11 cellular contexts compared by ENCODE assay signal in genomic region chr9:107737987-107738743, GRCh38.
DNase-seq lines count a peak whose midpoint lies in the region; ATAC-seq, FAIRE-seq and TF ChIP-seq lines count a peak whose summit lies in the region.
"Had no signal": no experiment of that assay in that cellular context is flagged by ENCODE, and none has a peak within 500 bp of the region (broad histone marks: within the 10 kb centered on the region; RNA-seq: fewer than 3 reads in every experiment).

No MANE protein-coding gene starts in this region.

- peak; percentile 93 for DNase-seq in EL
- DNase-seq in NCI-H345 treated with DMSO at 0.1 percent for 48 hours (lab: John Stamatoyannopoulos, UW; ENCODE audit: unreplicated experiment) = peak; percentile 10
- no peak for DNase-seq in pancreas
- DNase-seq in stimulated activated CD4-positive, alpha-beta T cell treated with anti-CD3 and anti-CD28 coated beads, Interleukin-1b, Interleukin-23, amount 100 ng/mL, for 48 hours = no peak
- no peak for DNase-seq in GM20000 (ENCODE audit: low spot score)
- DNase-seq in D721Med (ENCODE audit: insufficient read length, low spot score) = no peak
- DNase-seq: hippocampal formation; NCI-H2227 treated with DMSO at 0.1 percent for 48 hours; stimulated activated CD4-positive, alpha-beta T cell treated with anti-CD3 and anti-CD28 coated beads, Interleukin-2, amount 100 ng/mL, for 48 hours had no signal

- FAIRE-seq in pancreas (lab: Jason Lieb, UNC) (no peak), D721Med (lab: Jason Lieb, UNC) (no peak)

- H3K4me3 ChIP-seq in pancreas = no peak overlapping the region

- no peaks in the 10 kb centered on the region for H3K36me3 ChIP-seq in pancreas

- no peaks in the 10 kb centered on the region for H3K4me1 ChIP-seq in pancreas

- TF ChIP-seq CTCF in pancreas (IDR thresholded peaks at IDR 0.05) (no peak), GM20000 (IDR thresholded peaks at IDR 0.05; ENCODE audit: extremely low read depth, missing control alignments) (no peak), D721Med (IDR thresholded peaks at IDR 0.05; ENCODE audit: insufficient read depth, missing control alignments) (no peak)

- ATAC-seq in esophagus mucosa (peak; percentile 66), pancreas (peak; percentile 53 to 76 (median 66)), GM18519 (IDR thresholded peaks at IDR 0.05; ENCODE audit: low FRiP score, unreplicated experiment) (no peak)

- WGBS in pancreas, 2 donors = 47 to 51% methylated on average over 17 of the region's 17 CpGs

- H3K9me3 ChIP-seq in pancreas = no peaks in the 10 kb centered on the region

- H3K27ac ChIP-seq in pancreas = peak overlapping the region in 2 of 4 donors; percentile 11 to 35

- H3K27me3 ChIP-seq in pancreas = no peaks in the 10 kb centered on the region

- intact Hi-C loops in pancreas (cut with DNase I) = loop anchor here in 1 of 3 donors (10.0 kb wide), 1 partner anchor 63 kb away; no protein-coding TSS in a partner anchor

Comparison
In these comparisons a context has a peak if more than half of its experiments do, and no peak if none do; other contexts are left out.
1. DNase-seq: peak in EL (single experiment) and NCI-H345 treated with DMSO at 0.1 percent for 48 hours (single experiment); none in pancreas (0 of 6), stimulated activated CD4-positive, alpha-beta T cell treated with anti-CD3 and anti-CD28 coated beads, Interleukin-1b, Interleukin-23, amount 100 ng/mL, for 48 hours (single experiment), GM20000 (single experiment) and D721Med (single experiment).